ENCODE assay signal across 8 cellular contexts in the genomic region with DNA sequence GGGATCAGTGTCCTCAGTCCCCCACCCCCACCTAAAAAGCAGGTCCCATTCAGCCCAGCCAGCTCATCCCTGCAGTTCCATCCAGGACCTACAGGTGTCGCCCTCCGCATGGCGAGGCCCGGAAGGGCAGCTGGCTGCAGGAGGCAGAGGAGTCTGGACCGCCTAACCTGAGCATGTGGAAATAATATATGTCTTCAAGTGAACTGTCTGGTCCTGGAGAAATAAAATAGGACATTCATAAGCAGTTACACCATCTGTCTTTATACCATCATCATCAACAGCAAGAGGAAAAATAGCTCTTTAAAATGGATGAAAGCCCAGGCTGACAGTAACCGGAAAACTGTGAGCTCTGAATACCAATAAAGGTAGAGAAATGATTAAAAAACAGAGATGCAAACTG.
A peak's percentile ranks its signal among the peaks of the same experiment; 100 is the strongest.
DNase-seq lines count a peak whose midpoint lies in the region; TF ChIP-seq lines count a peak whose summit lies in the region.

No MANE protein-coding gene starts in this region.

- no peak overlapping the region for H3K27ac ChIP-seq in mesendoderm (ENCODE audit: low read depth, low read length)

- H3K27me3 ChIP-seq in mesendoderm (ENCODE audit: insufficient read depth, low read length, poor library complexity) = no peaks in the 10 kb centered on the region

- H3K4me3 ChIP-seq in mesendoderm (ENCODE audit: low read length) = no peak overlapping the region

- no peak overlapping the region for H4K5ac ChIP-seq in mesendoderm (ENCODE audit: low read length)

- peak overlapping the region; percentile 30 for H3K27ac Mint-ChIP-seq in HFFc6

- H3K4me2 ChIP-seq in mesendoderm (ENCODE audit: low read length) = no peak overlapping the region

- no peak overlapping the region for H2BK5ac ChIP-seq in mesendoderm (ENCODE audit: low read length)

- peaks cover 19% of the 10 kb centered on the region; the same call in 1 of the 2 replicates for H3K36me3 Mint-ChIP-seq in HFFc6 (ENCODE audit: low read depth)

- no peak overlapping the region for H2BK15ac ChIP-seq in mesendoderm (replicated peaks; ENCODE audit: low read depth)

- H3K9me3 Mint-ChIP-seq in HFFc6 = no peaks in the 10 kb centered on the region

- WGBS in mesendoderm (ENCODE audit: extremely low coverage, insufficient coverage, low lambda C conversion rate) = no CpG with 5 or more reads among the region's 6 CpGs

- H3K9ac ChIP-seq in mesendoderm (ENCODE audit: low read length) = no peak overlapping the region

- H3K18ac ChIP-seq in mesendoderm (ENCODE audit: low read length) = no peak overlapping the region

- no peaks in the 10 kb centered on the region for H3K79me1 ChIP-seq in mesendoderm (ENCODE audit: low read length)

- H3K4me1 Mint-ChIP-seq in HFFc6 (ENCODE audit: low read depth) = peaks cover 33% of the 10 kb centered on the region

- H4K8ac ChIP-seq in mesendoderm (ENCODE audit: low read depth, low read length) = no peak overlapping the region

- H3K56ac ChIP-seq in mesendoderm (ENCODE audit: low read length) = no peak overlapping the region

- no peaks in the 10 kb centered on the region for H3K79me2 ChIP-seq in mesendoderm (ENCODE audit: control insufficient read depth, insufficient read depth, low read length)

- no peaks in the 10 kb centered on the region for H3K4me1 ChIP-seq in mesendoderm (ENCODE audit: control insufficient read depth, low read depth, low read length)

- no peak overlapping the region for H2AK5ac ChIP-seq in mesendoderm (ENCODE audit: low read length)

- H2BK120ac ChIP-seq in mesendoderm (ENCODE audit: low read depth, low read length) = no peak overlapping the region

- H3K27me3 Mint-ChIP-seq in HFFc6 (ENCODE audit: insufficient read depth) = peaks cover 2% of the 10 kb centered on the region

- no peak overlapping the region for H3K4ac ChIP-seq in mesendoderm (ENCODE audit: low read depth, low read length)

- TF ChIP-seq CTCF in HFFc6 (IDR thresholded peaks at IDR 0.05) = peak; percentile 99

- no peak overlapping the region for H3K23ac ChIP-seq in mesendoderm (ENCODE audit: low read length)

- no peak overlapping the region for H3K4me3 Mint-ChIP-seq in HFFc6

- DNase-seq in NCI-H2029 (lab: John Stamatoyannopoulos, UW) (peak; percentile 18), NCI-H2029 treated with DMSO at 0.1 percent for 48 hours (lab: John Stamatoyannopoulos, UW) (no peak), HFFc6 (peak; percentile 63), NCI-H2196 (lab: John Stamatoyannopoulos, UW; ENCODE audit: unreplicated experiment) (peak; percentile 60), ecto neural progenitor cell (ENCODE audit: low spot score) (peak; percentile 89), mesendoderm (peak; percentile 78)
- peak; percentile 39 to 48 for DNase-seq in activated CD4-positive, alpha-beta T cell treated with anti-CD3 and anti-CD28 coated beads, Interleukin-2, amount 50 U/mL, for 4 hours
- peak; percentile 43 to 57 for DNase-seq in stimulated activated CD8-positive, alpha-beta memory T cell treated with anti-CD3 and anti-CD28 coated beads, Interleukin-15, amount 100 ng/mL, for 48 hours (ENCODE audit: low read depth in 2 of 2)

- no peaks in the 10 kb centered on the region for H3K36me3 ChIP-seq in mesendoderm (ENCODE audit: control insufficient read depth, insufficient read depth, low read length)
